In genomic region chr1:21339402-21340229, GRCh38 we compare ENCODE assay signal across 14 cellular contexts. TPM values are rescaled to one million over a fixed set of nuclear protein-coding genes. Genes with fewer than 3 reads are reported as not detected.
DNase-seq lines count a peak whose midpoint lies in the region; ATAC-seq, FAIRE-seq and TF ChIP-seq lines count a peak whose summit lies in the region.
"Had no signal": no experiment of that assay in that cellular context is flagged by ENCODE, and none has a peak within 500 bp of the region (broad histone marks: within the 10 kb centered on the region; RNA-seq: fewer than 3 reads in every experiment).

No MANE protein-coding gene starts in this region.

- H3K4me3 ChIP-seq in kidney (ENCODE audit: low read length in 2 of 2) (no peak overlapping the region), rectal smooth muscle tissue (ENCODE audit: low read length) (peak overlapping the region; percentile 39)

- FAIRE-seq in kidney (lab: Jason Lieb, UNC), result no peak
- FAIRE-seq: endometrium had no signal

- DNase-seq in CD14-positive monocyte (ENCODE audit: low spot score), result no peak
- no peak for DNase-seq in kidney
- DNase-seq in germinal center (ENCODE audit: low spot score), result no peak
- DNase-seq in GM19240 (ENCODE audit: insufficient read length, low spot score), result no peak
- no peak for DNase-seq in NCI-H748 treated with DMSO at 0.1 percent for 48 hours (lab: John Stamatoyannopoulos, UW)
- DNase-seq: activated naive CD4-positive, alpha-beta T cell treated with anti-CD3 and anti-CD28 coated beads, Interleukin-2, amount 10 ng/mL, durations not matched to agents 7 days and 5 days; immature natural killer cell; OCI-M1; stimulated activated naive CD4-positive, alpha-beta T cell treated with Interleukin-2 at 50 U/mL for 16 hours; WERI-Rb-1 had no signal

- intact Hi-C loops in CD14-positive monocyte (cut with micrococcal nuclease), result loop anchor here (2.0 to 5.0 kb wide), 2 partner anchors 15 to 32 kb away; no protein-coding TSS in a partner anchor
- intact Hi-C loops in kidney (cut with DNase I), result loop anchor here (10.0 kb wide), 1 partner anchor 85 kb away; no protein-coding TSS in a partner anchor

- H3K36me3 Mint-ChIP-seq in CD14-positive monocyte, result peaks cover 13 to 27% of the 10 kb centered on the region in 2 donors
- H3K36me3 Mint-ChIP-seq: immature natural killer cell had no signal

- H3K9ac ChIP-seq in kidney (ENCODE audit: low read length in 2 of 2) (peak overlapping the region in 1 of 2 donors; percentile 57), rectal smooth muscle tissue (ENCODE audit: low read length) (no peak overlapping the region)

- H3K9me3 Mint-ChIP-seq in CD14-positive monocyte, result peaks cover 0 to 8% (median 3%) of the 10 kb centered on the region in 7 donors
- H3K9me3 Mint-ChIP-seq: activated naive CD4-positive, alpha-beta T cell treated with anti-CD3 and anti-CD28 coated beads, Interleukin-2, amount 10 ng/mL, durations not matched to agents 7 days and 5 days; immature natural killer cell had no signal

- H3K4me1 Mint-ChIP-seq in CD14-positive monocyte, result peaks cover 92% of the 10 kb centered on the region

- peaks cover 39 to 81% (median 75%) of the 10 kb centered on the region in 3 donors for H3K27me3 Mint-ChIP-seq in CD14-positive monocyte (ENCODE audit: low read depth in 3 of 3)
- H3K27me3 Mint-ChIP-seq: activated naive CD4-positive, alpha-beta T cell treated with anti-CD3 and anti-CD28 coated beads, Interleukin-2, amount 10 ng/mL, durations not matched to agents 7 days and 5 days had no signal

- peak overlapping the region in 6 of 7 donors; percentile 80 to 99 (median 96) for H3K27ac Mint-ChIP-seq in CD14-positive monocyte
- H3K27ac Mint-ChIP-seq: activated naive CD4-positive, alpha-beta T cell treated with anti-CD3 and anti-CD28 coated beads, Interleukin-2, amount 10 ng/mL, durations not matched to agents 7 days and 5 days had no signal

- TF ChIP-seq CTCF in CD14-positive monocyte (IDR thresholded peaks at IDR 0.05) (no peak), VCaP (conservative IDR thresholded peaks at IDR 0.05) (no peak), kidney (IDR thresholded peaks at IDR 0.05; ENCODE audit: borderline replicate concordance, extremely low read depth, insufficient read depth) (no peak)

- no peaks in the 10 kb centered on the region for H3K27me3 ChIP-seq in rectal smooth muscle tissue (ENCODE audit: control insufficient read depth, insufficient read depth, low read length)

- peak overlapping the region in 1 of 2 donors; percentile 49 for H3K4me3 Mint-ChIP-seq in CD14-positive monocyte
- H3K4me3 Mint-ChIP-seq: activated naive CD4-positive, alpha-beta T cell treated with anti-CD3 and anti-CD28 coated beads, Interleukin-2, amount 10 ng/mL, durations not matched to agents 7 days and 5 days; immature natural killer cell had no signal

- H3K4me1 ChIP-seq in kidney (ENCODE audit: control insufficient read depth in 1 of 2, insufficient read depth in 1 of 2, low read depth in 1 of 2, low read length in 2 of 2) (peaks cover 70 to 80% of the 10 kb centered on the region in 2 donors), rectal smooth muscle tissue (ENCODE audit: control insufficient read depth, insufficient read depth, low read length) (peaks cover 81% of the 10 kb centered on the region)

- no peak for ATAC-seq in GM19023 (IDR thresholded peaks at IDR 0.05; ENCODE audit: unreplicated experiment)

- peak overlapping the region; percentile 97 for H3K27ac ChIP-seq in VCaP
- H3K27ac ChIP-seq in kidney (ENCODE audit: low read depth in 2 of 2, low read length in 2 of 2), result peak overlapping the region; percentile 63 to 86
- peak overlapping the region; percentile 58 for H3K27ac ChIP-seq in rectal smooth muscle tissue (ENCODE audit: low read depth, low read length)
- H3K27ac ChIP-seq: WERI-Rb-1 had no signal

- H3K36me3 ChIP-seq in kidney (ENCODE audit: control insufficient read depth in 1 of 2, insufficient read depth in 2 of 2, low read length in 2 of 2), result no peaks in the 10 kb centered on the region
- no peaks in the 10 kb centered on the region for H3K36me3 ChIP-seq in rectal smooth muscle tissue (ENCODE audit: control insufficient read depth, insufficient read depth, low read length)

- H3K9me3 ChIP-seq in kidney (ENCODE audit: control insufficient read depth in 1 of 2, low read length in 2 of 2), result no peaks in the 10 kb centered on the region

RNA-seq across cellular contexts. Expression of gene ECE1, which starts 49.4 kb away (rescaled TPM):
- polyA plus RNA-seq in CD14-positive monocyte (10 to 100 TPM; 10.6 to 23.3 TPM), kidney (ENCODE audit: insufficient read depth, low read depth, low replicate concordance) (30.8 TPM)
- 128 TPM for total RNA-seq in kidney
